8 cellular contexts compared by ENCODE assay signal in the genomic region with DNA sequence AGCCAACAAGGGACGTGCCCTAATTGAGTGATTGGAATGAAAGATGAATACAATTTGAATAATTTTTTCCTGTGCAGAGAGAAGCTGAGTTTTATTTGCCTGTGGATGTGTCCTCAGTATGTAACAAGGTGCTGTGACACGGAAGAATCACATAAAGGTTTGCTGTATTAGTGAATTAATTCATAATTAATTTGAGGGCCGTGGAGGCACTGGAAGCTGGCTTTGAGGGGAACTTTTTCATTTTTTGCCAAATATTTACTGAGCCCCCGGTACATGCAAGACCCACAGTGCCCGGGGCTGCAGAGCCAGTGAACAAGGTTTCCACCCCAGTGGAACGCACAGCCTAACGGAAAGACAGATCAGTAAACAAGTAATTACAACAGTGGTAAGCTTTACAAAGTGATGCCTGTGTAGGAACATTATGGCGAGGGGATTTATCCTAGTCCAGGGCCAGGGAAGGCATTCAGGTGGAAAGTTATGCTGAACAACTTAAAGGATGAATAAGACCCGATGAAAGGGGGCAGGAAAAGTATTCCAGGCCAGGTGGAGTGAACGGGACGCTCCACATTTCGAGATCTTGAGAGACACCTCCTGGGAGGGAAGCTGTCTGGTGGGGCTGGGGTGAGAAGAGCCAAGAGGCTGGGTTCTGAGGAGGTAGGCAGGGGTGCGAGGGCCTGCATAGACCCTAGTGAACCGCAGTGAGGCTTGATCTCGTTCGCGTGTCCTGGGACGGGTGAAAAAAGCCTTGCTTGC. TPM values are rescaled to one million over a fixed set of nuclear protein-coding genes. Genes with fewer than 3 reads are reported as not detected.
DNase-seq lines count a peak whose midpoint lies in the region; TF ChIP-seq lines count a peak whose summit lies in the region.

No MANE protein-coding gene starts in this region.

- CTCF ChIA-PET in A673 (lab: Charles Lee): interaction anchor here (0.5 kb wide), 1 partner anchor 311 kb away, joined by 6 read pairs; no protein-coding TSS in a partner anchor
- CTCF ChIA-PET in mammary epithelial cell (lab: Charles Lee; ENCODE audit: low non-redundant PET): interaction anchor here (0.5 to 0.7 kb wide), 3 partner anchors 37 to 440 kb away, joined by 3 to 20 read pairs (median 4); no protein-coding TSS in a partner anchor
- CTCF ChIA-PET in HEK293T (lab: Yijun Ruan, JAX): interaction anchor here (1.2 kb wide), 1 partner anchor 12 kb away, joined by 3 read pairs; no protein-coding TSS in a partner anchor

- H3K27me3 ChIP-seq in A673 (replicated peaks; ENCODE audit: insufficient read depth, low read depth, low read length, poor library complexity): no peaks in the 10 kb centered on the region
- no peaks in the 10 kb centered on the region for H3K27me3 ChIP-seq in HUES6 (ENCODE audit: control insufficient read depth, insufficient read depth, low read length)
- H3K27me3 ChIP-seq in mammary epithelial cell (ENCODE audit: insufficient read depth, low read length): no peaks in the 10 kb centered on the region
- H3K27me3 ChIP-seq in mononuclear cell (ENCODE audit: insufficient read depth, low read length): no peaks in the 10 kb centered on the region

- H3K27ac ChIP-seq in A673 (ENCODE audit: low read depth, low read length, poor library complexity, severe bottlenecking) (peak overlapping the region; percentile 73), HUES6 (ENCODE audit: low read depth, low read length) (peak overlapping the region; percentile 79; the same call in 1 of the 2 replicates), mammary epithelial cell (ENCODE audit: insufficient read depth, low read depth, low read length) (peak overlapping the region; percentile 87)

- H3K4me3 ChIP-seq in A673 (ENCODE audit: low read depth, low read length, poor library complexity, severe bottlenecking) (peak overlapping the region; percentile 49), HUES6 (ENCODE audit: low read depth, low read length) (peak overlapping the region; percentile 91), mammary epithelial cell (replicated peaks in 1 of 3; ENCODE audit: insufficient read depth in 1 of 3, low read depth in 2 of 3, low read length in 3 of 3) (peak overlapping the region; percentile 44 to 76 (median 63)), mononuclear cell (ENCODE audit: low read length) (peak overlapping the region; percentile 29)

- in situ Hi-C loops in mammary epithelial cell (cut with MboI; ENCODE audit: low sequenced_read_pairs in 2 of 2): loop anchor here in 1 of 2 donors (5.0 kb wide), 1 partner anchor 37 kb away; no protein-coding TSS in a partner anchor

- H3K36me3 ChIP-seq in A673 (ENCODE audit: insufficient read depth, low read length, poor library complexity, severe bottlenecking): peaks cover 13% of the 10 kb centered on the region
- peaks cover 19% of the 10 kb centered on the region for H3K36me3 ChIP-seq in HUES6 (ENCODE audit: control insufficient read depth, insufficient read depth, low read length)
- H3K36me3 ChIP-seq in mammary epithelial cell (ENCODE audit: insufficient read depth, low read length): no peaks in the 10 kb centered on the region

- H3K9ac ChIP-seq in HUES6 (ENCODE audit: low read length): peak overlapping the region; percentile 82
- peak overlapping the region; percentile 75 for H3K9ac ChIP-seq in mammary epithelial cell (ENCODE audit: insufficient read depth, low read length)

- no peaks in the 10 kb centered on the region for H4K20me1 ChIP-seq in mammary epithelial cell (ENCODE audit: insufficient read depth, low read length)

- intact Hi-C loops in A673 (cut with micrococcal nuclease; ENCODE audit: unreplicated experiment): no loop called here
- intact Hi-C loops in mammary epithelial cell (cut with micrococcal nuclease): no loop called here

- DNase-seq in A673 (ENCODE audit: low spot score) (no peak), mammary epithelial cell (peak; percentile 4), hippocampal formation (lab: John Stamatoyannopoulos, UW) (no peak), HEK293T (ENCODE audit: extremely low spot score) (no peak)
- DNase-seq in stimulated activated CD4-positive, alpha-beta T cell treated with anti-CD3 and anti-CD28 coated beads, Interleukin-4, amount 100 ng/mL, for 1 hour: no peak
- no peak for DNase-seq in stimulated activated naive CD4-positive, alpha-beta T cell treated with Interleukin-2 at 50 U/mL for 16 hours (lab: John Stamatoyannopoulos, UW)

- POLR2A ChIA-PET in A673 (lab: Charles Lee; ENCODE audit: low non-redundant PET): no interaction called here
- POLR2A ChIA-PET in HEK293T (lab: Yijun Ruan, JAX): interaction anchor here (0.8 to 1.8 kb wide), 6 partner anchors 11 to 35 kb away, joined by 3 to 10 read pairs (median 4); no protein-coding TSS in a partner anchor

- WGBS in mammary epithelial cell (ENCODE audit: low coverage, missing lambda C conversion rate): 52% methylated on average over 17 of the region's 18 CpGs

- H2AFZ ChIP-seq in mammary epithelial cell (ENCODE audit: low read depth, low read length): peak overlapping the region; percentile 60

- dilution Hi-C loops in mammary epithelial cell (cut with HindIII; ENCODE audit: low sequenced_read_pairs): loop anchor here (5.0 kb wide), 2 partner anchors 57 to 97 kb away; partner anchors contain the start of gene ARHGEF10L

- TF ChIP-seq CTCF in A673 (conservative IDR thresholded peaks at IDR 0.05; ENCODE audit: low read depth, low read length): no peak
- TF ChIP-seq CTCF in mammary epithelial cell (conservative IDR thresholded peaks at IDR 0.05 in 1 of 2, IDR thresholded peaks at IDR 0.05 in 1 of 2; ENCODE audit: extremely low read depth in 1 of 2, insufficient read depth in 1 of 2, low read depth in 1 of 2, low read length in 2 of 2): no peak

- TSS peak; percentile 78 for BruUV-seq in A673 (replicated peaks; lab: Mats Ljungman, UMichigan)
- BruUV-seq in mammary epithelial cell (replicated peaks; lab: Mats Ljungman, UMichigan): TSS peak; percentile 79

- H3K4me2 ChIP-seq in mammary epithelial cell (ENCODE audit: insufficient read depth, low read depth, low read length): peak overlapping the region; percentile 83

- H3K4me1 ChIP-seq in A673 (ENCODE audit: insufficient read depth, low read length, poor library complexity, severe bottlenecking) (peaks cover 31% of the 10 kb centered on the region), HUES6 (ENCODE audit: control insufficient read depth, insufficient read depth, low read length) (peaks cover 33% of the 10 kb centered on the region), mammary epithelial cell (ENCODE audit: insufficient read depth, low read length) (peaks cover 56% of the 10 kb centered on the region), mononuclear cell (ENCODE audit: insufficient read depth, low read length) (peaks cover 40% of the 10 kb centered on the region)

- H3K79me2 ChIP-seq in mammary epithelial cell (ENCODE audit: insufficient read depth, low read length): peaks cover 42% of the 10 kb centered on the region

- H3K9me3 ChIP-seq in A673 (ENCODE audit: low read depth, low read length, poor library complexity, severe bottlenecking): no peaks in the 10 kb centered on the region
- H3K9me3 ChIP-seq in HUES6 (ENCODE audit: control insufficient read depth, insufficient read depth, low read depth, low read length): no peaks in the 10 kb centered on the region
- no peaks in the 10 kb centered on the region for H3K9me3 ChIP-seq in mammary epithelial cell (replicated peaks; ENCODE audit: insufficient read depth, low read length)
- H3K9me3 ChIP-seq in mononuclear cell (ENCODE audit: low read depth, low read length): no peaks in the 10 kb centered on the region

TF ChIP-seq in HEK293T, 16 proteins besides CTCF, POLR2A, EP300 and RAD21:
- no peak for TF ChIP-seq TARDBP (IDR thresholded peaks at IDR 0.05)
- TF ChIP-seq FOXK2 (IDR thresholded peaks at IDR 0.05): no peak
- TF ChIP-seq SP1 (IDR thresholded peaks at IDR 0.05): no peak
- TF ChIP-seq CTBP1 (IDR thresholded peaks at IDR 0.05; ENCODE audit: borderline replicate concordance): no peak
- no peak for TF ChIP-seq FOXA1 (IDR thresholded peaks at IDR 0.05)
- TF ChIP-seq NFRKB (IDR thresholded peaks at IDR 0.05): no peak
- TF ChIP-seq HDGF (IDR thresholded peaks at IDR 0.05; ENCODE audit: borderline replicate concordance): no peak
- TF ChIP-seq ZNF384 (IDR thresholded peaks at IDR 0.05): no peak
- TF ChIP-seq SUZ12 (IDR thresholded peaks at IDR 0.05): no peak
- no peak for TF ChIP-seq L3MBTL2 (conservative IDR thresholded peaks at IDR 0.05)
- TF ChIP-seq, protein P1, sequence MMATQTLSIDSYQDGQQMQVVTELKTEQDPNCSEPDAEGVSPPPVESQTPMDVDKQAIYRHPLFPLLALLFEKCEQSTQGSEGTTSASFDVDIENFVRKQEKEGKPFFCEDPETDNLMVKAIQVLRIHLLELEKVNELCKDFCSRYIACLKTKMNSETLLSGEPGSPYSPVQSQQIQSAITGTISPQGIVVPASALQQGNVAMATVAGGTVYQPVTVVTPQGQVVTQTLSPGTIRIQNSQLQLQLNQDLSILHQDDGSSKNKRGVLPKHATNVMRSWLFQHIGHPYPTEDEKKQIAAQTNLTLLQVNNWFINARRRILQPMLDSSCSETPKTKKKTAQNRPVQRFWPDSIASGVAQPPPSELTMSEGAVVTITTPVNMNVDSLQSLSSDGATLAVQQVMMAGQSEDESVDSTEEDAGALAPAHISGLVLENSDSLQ (IDR thresholded peaks at IDR 0.05): no peak
- no peak for TF ChIP-seq FOXM1 (IDR thresholded peaks at IDR 0.05; ENCODE audit: borderline replicate concordance)
- TF ChIP-seq LEF1 (IDR thresholded peaks at IDR 0.05; ENCODE audit: borderline replicate concordance): no peak
- no peak for TF ChIP-seq ELF4 (IDR thresholded peaks at IDR 0.05)
- TF ChIP-seq ARNT (IDR thresholded peaks at IDR 0.05): no peak
- TF ChIP-seq BHLHE40 (IDR thresholded peaks at IDR 0.05; ENCODE audit: borderline replicate concordance): no peak

RNA-seq across cellular contexts. Expression of gene RCC2, which starts 0.8 kb away (rescaled TPM):
- total RNA-seq in A673 (2021): 180 and 182 TPM in 2 replicates
- total RNA-seq in mammary epithelial cell: 100 to 1,000 TPM in 1 of 2 donors, 10 to 100 TPM in 1; 97.9 to 113 TPM
- 112 TPM for polyA plus RNA-seq in mammary epithelial cell
- polyA minus RNA-seq in mammary epithelial cell: 104 TPM
- total RNA-seq in mononuclear cell: 34.6 TPM

Comparison
In these comparisons a context has a peak if more than half of its experiments do, and no peak if none do; other contexts are left out.
1. H3K4me3 ChIP-seq: peak in every context shown above with its lines; median percentile 91 in HUES6; 63 in mammary epithelial cell; 49 in A673; 29 in mononuclear cell.